ENCODE assay signal across 8 cellular contexts in genomic region chr12:108568653-108569154, GRCh38.
DNase-seq lines count a peak whose midpoint lies in the region; ATAC-seq lines count a peak whose summit lies in the region.

No MANE protein-coding gene starts in this region.

- peak; percentile 59 for ATAC-seq in GM19025 (IDR thresholded peaks at IDR 0.05; ENCODE audit: low read depth, unreplicated experiment)
- ATAC-seq in HG03095 (IDR thresholded peaks at IDR 0.05; ENCODE audit: unreplicated experiment), result peak; percentile 68

- DNase-seq in T-helper 9 cell, result peak; percentile 30
- DNase-seq in effector CD4-positive, alpha-beta T cell, result peak; percentile 46
- peak; percentile 72 for DNase-seq in stimulated activated naive CD4-positive, alpha-beta T cell treated with Interleukin-2 at 50 U/mL for 16 hours (lab: John Stamatoyannopoulos, UW)
- DNase-seq in HPDE6-E6E7 (ENCODE audit: extremely low spot score), result no peak
- no peak for DNase-seq in SW480 (ENCODE audit: low spot score)
- no peak for DNase-seq in NCI-H1105 treated with DMSO at 0.1 percent for 48 hours (lab: John Stamatoyannopoulos, UW)

Comparison
In these comparisons a context has a peak if more than half of its experiments do, and no peak if none do; other contexts are left out.
1. DNase-seq: peak in T-helper 9 cell (single experiment), effector CD4-positive, alpha-beta T cell (single experiment) and stimulated activated naive CD4-positive, alpha-beta T cell treated with Interleukin-2 at 50 U/mL for 16 hours (single experiment); none in HPDE6-E6E7 (single experiment), SW480 (single experiment) and NCI-H1105 treated with DMSO at 0.1 percent for 48 hours (single experiment).